15 cellular contexts compared by ENCODE assay signal in genomic region chr5:10936081-10936480, GRCh38.
DNase-seq lines count a peak whose midpoint lies in the region; ATAC-seq and TF ChIP-seq lines count a peak whose summit lies in the region.
"Had no signal": no experiment of that assay in that cellular context is flagged by ENCODE, and none has a peak within 500 bp of the region (broad histone marks: within the 10 kb centered on the region; RNA-seq: fewer than 3 reads in every experiment).

No MANE protein-coding gene starts in this region.

- ATAC-seq in activated T-cell treated with anti-CD3 and anti-CD28 coated beads, Interleukin-2, amount 50 U/mL, for 4 hours = no peak
- no peak for ATAC-seq in HG02973 (IDR thresholded peaks at IDR 0.05; ENCODE audit: unreplicated experiment)

- peak overlapping the region; percentile 43 for H3K4me3 ChIP-seq in WERI-Rb-1 (ENCODE audit: low read depth, low read length)
- H3K4me3 ChIP-seq: HAP-1 had no signal

- H3K27me3 Mint-ChIP-seq in neural crest cell (ENCODE audit: low read depth) = no peaks in the 10 kb centered on the region
- peaks cover 9% of the 10 kb centered on the region for H3K27me3 Mint-ChIP-seq in activated T-cell treated with anti-CD3 and anti-CD28 coated beads, Interleukin-2, amount 50 U/mL, for 4 hours (ENCODE audit: low read depth)

- H3K36me3 Mint-ChIP-seq in neural crest cell (ENCODE audit: low read depth) = peaks cover 2% of the 10 kb centered on the region
- H3K36me3 Mint-ChIP-seq in activated T-cell treated with anti-CD3 and anti-CD28 coated beads, Interleukin-2, amount 50 U/mL, for 4 hours (ENCODE audit: insufficient read depth) = no peaks in the 10 kb centered on the region
- H3K36me3 Mint-ChIP-seq: CD4-positive, alpha-beta memory T cell had no signal

- TF ChIP-seq CTCF in WERI-Rb-1 (IDR thresholded peaks at IDR 0.05; ENCODE audit: low read depth, low read length) (no peak), neural crest cell (conservative IDR thresholded peaks at IDR 0.05) (no peak)

- DNase-seq in NCI-H524 (lab: John Stamatoyannopoulos, UW) = peak; percentile 44 to 71
- peak; percentile 73 for DNase-seq in WERI-Rb-1
- no peak for DNase-seq in neural crest cell (ENCODE audit: low read depth, low spot score)
- DNase-seq in occipital lobe (lab: John Stamatoyannopoulos, UW) = no peak
- DNase-seq in activated T-cell treated with anti-CD3 and anti-CD28 coated beads, Interleukin-2, amount 50 U/mL, for 4 hours = no peak
- DNase-seq: C1 segment of cervical spinal cord; Calu3; CD4-positive, alpha-beta memory T cell; COR-L47; DMS53; DMS79 treated with DMSO at 0.1 percent for 48 hours; GF-D8; GOT3 had no signal

- peak overlapping the region; percentile 83 for H3K27ac Mint-ChIP-seq in neural crest cell (ENCODE audit: unreplicated experiment)
- H3K27ac Mint-ChIP-seq: CD4-positive, alpha-beta memory T cell had no signal

- H3K36me3 ChIP-seq in WERI-Rb-1 = no peaks in the 10 kb centered on the region
- H3K36me3 ChIP-seq: HAP-1 had no signal

- no peaks in the 10 kb centered on the region for H3K27me3 ChIP-seq in WERI-Rb-1 (ENCODE audit: insufficient read depth, low read depth, severe bottlenecking)

- H3K4me1 Mint-ChIP-seq in neural crest cell = peaks cover 6% of the 10 kb centered on the region
- no peaks in the 10 kb centered on the region for H3K4me1 Mint-ChIP-seq in activated T-cell treated with anti-CD3 and anti-CD28 coated beads, Interleukin-2, amount 50 U/mL, for 4 hours (ENCODE audit: low read depth)
- H3K4me1 Mint-ChIP-seq: CD4-positive, alpha-beta memory T cell had no signal

- no peak overlapping the region for H3K4me3 Mint-ChIP-seq in neural crest cell
- no peak overlapping the region for H3K4me3 Mint-ChIP-seq in activated T-cell treated with anti-CD3 and anti-CD28 coated beads, Interleukin-2, amount 50 U/mL, for 4 hours
- H3K4me3 Mint-ChIP-seq: CD4-positive, alpha-beta memory T cell had no signal

- H3K27ac ChIP-seq in WERI-Rb-1 = peak overlapping the region; percentile 73

- H3K9me3 ChIP-seq in WERI-Rb-1 (ENCODE audit: severe bottlenecking) = no peaks in the 10 kb centered on the region
- H3K9me3 ChIP-seq: HAP-1 had no signal

- H3K9me3 Mint-ChIP-seq in neural crest cell = no peaks in the 10 kb centered on the region
- no peaks in the 10 kb centered on the region for H3K9me3 Mint-ChIP-seq in activated T-cell treated with anti-CD3 and anti-CD28 coated beads, Interleukin-2, amount 50 U/mL, for 4 hours

Comparison
In these comparisons a context has a peak if more than half of its experiments do, and no peak if none do; other contexts are left out.
1. DNase-seq: peak in NCI-H524 (2 of 2) and WERI-Rb-1 (single experiment); none in neural crest cell (single experiment), occipital lobe (single experiment) and activated T-cell treated with anti-CD3 and anti-CD28 coated beads, Interleukin-2, amount 50 U/mL, for 4 hours (single experiment).